Comparison of ENCODE assay signal across 16 cellular contexts in the genomic region with DNA sequence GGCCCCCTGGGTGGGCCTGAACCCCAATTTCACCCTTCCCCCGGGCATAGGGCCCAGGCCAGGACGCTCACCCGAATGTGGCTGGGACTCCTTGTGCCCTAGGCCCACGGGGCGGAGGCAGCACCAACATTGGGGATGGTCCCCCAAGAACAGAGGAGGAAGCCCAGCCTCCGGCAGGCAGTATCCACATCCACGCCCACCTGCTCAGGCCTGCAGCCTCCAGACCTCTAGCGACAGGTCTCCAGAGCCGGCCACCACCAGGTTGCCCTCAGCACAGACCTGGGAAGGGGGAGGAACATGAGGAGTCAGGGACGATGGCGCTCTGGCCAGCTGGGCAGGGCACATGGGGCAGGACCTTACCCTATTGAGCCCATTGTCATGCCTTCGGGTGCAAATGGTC. TPM values are rescaled to one million over a fixed set of nuclear protein-coding genes. Genes with fewer than 3 reads are reported as not detected.
A peak's percentile ranks its signal among the peaks of the same experiment; 100 is the strongest.
DNase-seq lines count a peak whose midpoint lies in the region; ATAC-seq, FAIRE-seq and TF ChIP-seq lines count a peak whose summit lies in the region.
"Had no signal": no experiment of that assay in that cellular context is flagged by ENCODE, and none has a peak within 500 bp of the region (broad histone marks: within the 10 kb centered on the region; RNA-seq: fewer than 3 reads in every experiment).

No MANE protein-coding gene starts in this region.

- H2BK5ac ChIP-seq in neuronal stem cell (ENCODE audit: low read length), result peak overlapping the region; percentile 53

- H2AFZ ChIP-seq in GM12878 (ENCODE audit: control insufficient read depth, low read depth, low read length) (no peak overlapping the region), neuronal stem cell (ENCODE audit: low read length) (no peak overlapping the region)

- BruUV-seq in GM12878 (replicated peaks; lab: Mats Ljungman, UMichigan) (no TSS peak), A673 (replicated peaks; lab: Mats Ljungman, UMichigan) (no TSS peak)

- H3K79me2 ChIP-seq in GM12878 (ENCODE audit: control insufficient read depth, insufficient read depth, low read length), result no peaks in the 10 kb centered on the region

- SMC1A ChIA-PET in GM12878 (lab: Charles Lee; ENCODE audit: uncharacterized antibody, unreplicated experiment), result no interaction called here

- no peaks in the 10 kb centered on the region for H3K27me3 ChIP-seq in GM12878 (replicated peaks in 1 of 2; ENCODE audit: control insufficient read depth in 2 of 2, insufficient read depth in 2 of 2, low read length in 1 of 2)
- H3K27me3 ChIP-seq in neuronal stem cell (ENCODE audit: control insufficient read depth in 3 of 3, insufficient read depth in 3 of 3, low read depth in 1 of 3, low read length in 3 of 3), result no peaks in the 10 kb centered on the region
- no peaks in the 10 kb centered on the region for H3K27me3 ChIP-seq in A673 (replicated peaks; ENCODE audit: insufficient read depth, low read depth, low read length, poor library complexity)

- no peak for TF ChIP-seq CTCF in GM12878 (IDR thresholded peaks at IDR 0.05 in 2 of 3, conservative IDR thresholded peaks at IDR 0.05 in 1 of 3; ENCODE audit: control insufficient read depth in 2 of 3, extremely low read depth in 1 of 3, insufficient read depth in 1 of 3, low read depth in 3 of 3, low read length in 3 of 3)
- no peak for TF ChIP-seq CTCF in A673 (conservative IDR thresholded peaks at IDR 0.05; ENCODE audit: low read depth, low read length)
- TF ChIP-seq CTCF in coronary artery (IDR thresholded peaks at IDR 0.05), result no peak

- TF ChIP-seq EP300 in GM12878 (IDR thresholded peaks at IDR 0.05; ENCODE audit: borderline replicate concordance in 1 of 2, control insufficient read depth in 1 of 2, low read depth in 2 of 2, low read length in 2 of 2), result no peak

- peak overlapping the region; percentile 81 for H2BK120ac ChIP-seq in neuronal stem cell (ENCODE audit: low read depth, low read length)

- no peak overlapping the region for H3K9ac ChIP-seq in GM12878 (ENCODE audit: control insufficient read depth, insufficient read depth, low read length)
- H3K9ac ChIP-seq in neuronal stem cell (ENCODE audit: low read depth, low read length, poor library complexity), result peak overlapping the region; percentile 50
- H3K9ac ChIP-seq: KMS-11 had no signal

- no peak overlapping the region for H2BK15ac ChIP-seq in neuronal stem cell (ENCODE audit: low read length)

- H3K9me3 ChIP-seq in GM12878 (replicated peaks; ENCODE audit: control insufficient read depth, insufficient read depth, low read length) (no peaks in the 10 kb centered on the region), neuronal stem cell (replicated peaks in 1 of 2; ENCODE audit: control insufficient read depth in 2 of 2, insufficient read depth in 1 of 2, low read depth in 1 of 2, low read length in 2 of 2) (no peaks in the 10 kb centered on the region), A673 (ENCODE audit: low read depth, low read length, poor library complexity, severe bottlenecking) (no peaks in the 10 kb centered on the region)
- H3K9me3 ChIP-seq: A549, HAP-1 had no signal

- peak overlapping the region; percentile 8 for H3K14ac ChIP-seq in neuronal stem cell (ENCODE audit: low read length)

- H4K20me1 ChIP-seq in GM12878 (ENCODE audit: control insufficient read depth, insufficient read depth), result no peaks in the 10 kb centered on the region

- 0 out of 2 replicates have a peak, but pooled peaks have one; percentile 28 for TF ChIP-seq POLR2A in GM12878 (IDR thresholded peaks at IDR 0.05; ENCODE audit: low read depth, low read length)

- no peak overlapping the region for H3K4me3 ChIP-seq in GM12878
- H3K4me3 ChIP-seq in neuronal stem cell (ENCODE audit: low read length in 2 of 2), result no peak overlapping the region
- H3K4me3 ChIP-seq in A673 (ENCODE audit: low read depth, low read length, poor library complexity, severe bottlenecking), result no peak overlapping the region
- no peak overlapping the region for H3K4me3 ChIP-seq in coronary artery
- H3K4me3 ChIP-seq: A549, HAP-1 had no signal

- FAIRE-seq in GM12878 (lab: Jason Lieb, UNC), result no peak
- FAIRE-seq: A549, GM18507 had no signal

- H3K36me3 ChIP-seq in GM12878 (ENCODE audit: control insufficient read depth in 2 of 2, insufficient read depth in 2 of 2, low read length in 1 of 2) (peaks cover 0 to 2% of the 10 kb centered on the region in 2 experiments; a peak in 3 of 4 replicates), neuronal stem cell (replicated peaks in 1 of 2; ENCODE audit: control insufficient read depth in 2 of 2, insufficient read depth in 2 of 2, low read length in 2 of 2) (peaks cover 4% of the 10 kb centered on the region in 2 donors), A673 (ENCODE audit: insufficient read depth, low read length, poor library complexity, severe bottlenecking) (no peaks in the 10 kb centered on the region)
- H3K36me3 ChIP-seq: HAP-1 had no signal

- POLR2A ChIA-PET in GM12878 (lab: Charles Lee), result no interaction called here
- POLR2A ChIA-PET in A673 (lab: Charles Lee; ENCODE audit: low non-redundant PET), result no interaction called here

- TF ChIP-seq RAD21 in GM12878 (IDR thresholded peaks at IDR 0.05; ENCODE audit: insufficient read depth, low read depth, low read length), result no peak

- in situ Hi-C loops in GM12878 (cut with MboI), result no loop called here

- H3K4me1 ChIP-seq in GM12878 (ENCODE audit: control insufficient read depth, insufficient read depth, low read length) (no peaks in the 10 kb centered on the region), neuronal stem cell (ENCODE audit: control insufficient read depth in 2 of 2, insufficient read depth in 1 of 2, low read depth in 1 of 2, low read length in 2 of 2) (no peaks in the 10 kb centered on the region), A673 (ENCODE audit: insufficient read depth, low read length, poor library complexity, severe bottlenecking) (no peaks in the 10 kb centered on the region)
- H3K4me1 ChIP-seq: A549, HAP-1 had no signal

- CTCF ChIA-PET in GM12878 (lab: Yijun Ruan, JAX) (no interaction called here), A673 (lab: Charles Lee) (no interaction called here)

- no peak overlapping the region for H2AK5ac ChIP-seq in neuronal stem cell (ENCODE audit: low read depth, low read length)

- H4K91ac ChIP-seq in neuronal stem cell (ENCODE audit: low read depth, low read length, poor library complexity), result no peak overlapping the region

- H3K4ac ChIP-seq in neuronal stem cell (ENCODE audit: low read length), result no peak overlapping the region

- peaks cover 2% of the 10 kb centered on the region for H3K79me1 ChIP-seq in neuronal stem cell (ENCODE audit: low read depth, low read length)

- WGBS in GM12878 (ENCODE audit: insufficient coverage, insufficient replicate concordance, low lambda C conversion rate, missing lambda C conversion rate), result 84% methylated on average over 12 of the region's 12 CpGs
- no CpG with 5 or more reads among the region's 12 CpGs for WGBS in neuronal stem cell (ENCODE audit: extremely low coverage in 2 of 2, insufficient read length in 2 of 2, insufficient replicate concordance in 1 of 2), 2 donors

- intact Hi-C loops in GM12878 (cut with micrococcal nuclease; ENCODE audit: unreplicated experiment), result no loop called here
- intact Hi-C loops in A673 (cut with micrococcal nuclease; ENCODE audit: unreplicated experiment), result no loop called here
- intact Hi-C loops in cardiac septum (cut with DNase I), result no loop called here

- H2BK12ac ChIP-seq in neuronal stem cell (ENCODE audit: low read length), result no peak overlapping the region

- H4K8ac ChIP-seq in neuronal stem cell (ENCODE audit: low read depth, low read length), result no peak overlapping the region

- no peak for ATAC-seq in GM12878

- no peak overlapping the region for H3K23ac ChIP-seq in neuronal stem cell (ENCODE audit: low read depth, low read length, poor library complexity)

- RAD21 ChIA-PET in GM12878 (lab: Charles Lee; ENCODE audit: unreplicated experiment), result no interaction called here

- no peak overlapping the region for H3K18ac ChIP-seq in neuronal stem cell (ENCODE audit: low read length)

- DNase-seq in GM12878 (ENCODE audit: low read depth, low spot score), result no peak
- no peak for DNase-seq in neuronal stem cell (ENCODE audit: low spot score)
- DNase-seq in A673 (ENCODE audit: low spot score), result no peak
- DNase-seq in cardiac septum (ENCODE audit: low spot score), result no peak
- DNase-seq in coronary artery (ENCODE audit: low spot score), result no peak
- DNase-seq: CD4-positive, CD25-positive, alpha-beta regulatory T cell; DMS53; GF-D8; GOT3; HFFc6 had no signal

- H3K27ac ChIP-seq in GM12878 (ENCODE audit: control insufficient read depth, insufficient read depth) (no peak overlapping the region), neuronal stem cell (replicated peaks; ENCODE audit: low read length) (no peak overlapping the region), A673 (ENCODE audit: low read depth, low read length, poor library complexity, severe bottlenecking) (no peak overlapping the region), coronary artery (no peak overlapping the region)
- H3K27ac ChIP-seq: A549, KMS-11 had no signal

- H3K4me2 ChIP-seq in GM12878 (ENCODE audit: control insufficient read depth, insufficient read depth) (no peak overlapping the region), neuronal stem cell (ENCODE audit: insufficient read depth, low read length, poor library complexity, severe bottlenecking) (no peak overlapping the region)
- H3K4me2 ChIP-seq: A549, KMS-11 had no signal

RNA-seq across cellular contexts. Expression of gene GNG14, which starts 1.2 kb away (rescaled TPM):
- not detected in 2 replicates for total RNA-seq in GM12878 (2013; cell fraction: nucleolus; rRNA removed)
- total RNA-seq in GM12878 (2014; rRNA removed) (not detected in 2 replicates), GM12878 (2014; rRNA removed; fragmentation: Illumina TruSeq; extraction: Trizol) (not detected in 2 replicates), GM12878 (2021) (not detected in 2 replicates), A673 (2021) (not detected in 2 replicates), cardiac septum (not detected)
- not detected for polyA plus RNA-seq in GM12878 (2011; ENCODE audit: low read depth)
- polyA plus RNA-seq in GM12878 (2011; rRNA removed) (not detected in 2 replicates), GM12878 (2014; fragmentation: Illumina TruSeq; extraction: Trizol) (not detected in 2 replicates), GM12878 (2014; fragmentation: Nextera tagmentation; extraction: Ambion mirVana) (not detected), GM12878 (2014; rRNA removed) (not detected in 2 replicates), GM12878 (2016; fragmentation: Nextera tagmentation; extraction: Ambion mirVana) (not detected)
- polyA plus RNA-seq in GM12878 (2011; cell fraction: cytosol; rRNA removed), result not detected in 2 replicates
- not detected in 2 replicates for polyA plus RNA-seq in GM12878 (2011; cell fraction: nucleus; rRNA removed)
- polyA plus RNA-seq in GM12878 (2012), result 0.42 TPM in 1 of 2 replicates, not detected in the other
- not detected in 2 replicates for polyA minus RNA-seq in GM12878 (2011; rRNA and poly(A)+ RNA removed)
- polyA minus RNA-seq in GM12878 (2011; cell fraction: cytosol; rRNA and poly(A)+ RNA removed), result not detected in 2 replicates
- polyA minus RNA-seq in GM12878 (2011; cell fraction: nucleus; rRNA and poly(A)+ RNA removed), result not detected in 2 replicates
- polyA plus RNA-seq in neuronal stem cell (2013, experiment 1 of 2), result not detected
- polyA plus RNA-seq in neuronal stem cell (2013, experiment 2 of 2), result not detected
- total RNA-seq: CD4-positive, CD25-positive, alpha-beta regulatory T cell; HFFc6; HT1080 had no signal
- polyA plus RNA-seq: A549; BJ; CD4-positive, CD25-positive, alpha-beta regulatory T cell had no signal

RNA-seq across cellular contexts. Expression of gene DHPS, which starts 7.3 kb away (rescaled TPM):
- total RNA-seq in GM12878 (2013; cell fraction: nucleolus; rRNA removed), result 133 and 159 TPM in 2 replicates
- total RNA-seq in GM12878 (2014; rRNA removed), result 89.6 and 94.9 TPM in 2 replicates
- total RNA-seq in GM12878 (2014; rRNA removed; fragmentation: Illumina TruSeq; extraction: Trizol), result 56.6 and 58.8 TPM in 2 replicates
- 87.2 and 90.4 TPM in 2 replicates for total RNA-seq in GM12878 (2021)
- 61.2 TPM for polyA plus RNA-seq in GM12878 (2011; ENCODE audit: low read depth)
- polyA plus RNA-seq in GM12878 (2011; rRNA removed), result 74.4 and 104 TPM in 2 replicates
- 116 and 136 TPM in 2 replicates for polyA plus RNA-seq in GM12878 (2011; cell fraction: cytosol; rRNA removed)
- polyA plus RNA-seq in GM12878 (2011; cell fraction: nucleus; rRNA removed), result 269 and 288 TPM in 2 replicates
- polyA plus RNA-seq in GM12878 (2012), result 105 TPM in 2 replicates
- polyA plus RNA-seq in GM12878 (2014; fragmentation: Illumina TruSeq; extraction: Trizol), result 57.8 and 64.6 TPM in 2 replicates
- 10 to 100 TPM; 36.4 to 76.0 TPM for polyA plus RNA-seq in GM12878 (2014; fragmentation: Nextera tagmentation; extraction: Ambion mirVana)
- 95.2 and 102 TPM in 2 replicates for polyA plus RNA-seq in GM12878 (2014; rRNA removed)
- 10 to 100 TPM; 81.8 to 84.9 TPM for polyA plus RNA-seq in GM12878 (2016; fragmentation: Nextera tagmentation; extraction: Ambion mirVana)
- 84.7 and 102 TPM in 2 replicates for polyA minus RNA-seq in GM12878 (2011; rRNA and poly(A)+ RNA removed)
- polyA minus RNA-seq in GM12878 (2011; cell fraction: cytosol; rRNA and poly(A)+ RNA removed), result 35.1 and 45.0 TPM in 2 replicates
- 49.7 and 75.8 TPM in 2 replicates for polyA minus RNA-seq in GM12878 (2011; cell fraction: nucleus; rRNA and poly(A)+ RNA removed)
- 92.1 TPM for polyA plus RNA-seq in neuronal stem cell (2013, experiment 1 of 2)
- 91.6 TPM for polyA plus RNA-seq in neuronal stem cell (2013, experiment 2 of 2)
- total RNA-seq in A673 (2021), result 117 and 127 TPM in 2 replicates
- 49.0 TPM for total RNA-seq in cardiac septum

RNA-seq across cellular contexts. Expression of gene FBXW9, which starts 7.4 kb away (rescaled TPM):
- total RNA-seq in GM12878 (2013; cell fraction: nucleolus; rRNA removed), result 5.6 and 6.0 TPM in 2 replicates
- total RNA-seq in GM12878 (2014; rRNA removed) (11.8 and 14.8 TPM in 2 replicates), GM12878 (2014; rRNA removed; fragmentation: Illumina TruSeq; extraction: Trizol) (3.7 and 4.0 TPM in 2 replicates), GM12878 (2021) (10.4 and 12.8 TPM in 2 replicates), A673 (2021) (15.4 and 19.6 TPM in 2 replicates), cardiac septum (2.2 TPM)
- polyA plus RNA-seq in GM12878 (2011; ENCODE audit: low read depth), result 1.5 TPM
- polyA plus RNA-seq in GM12878 (2011; rRNA removed) (1.8 and 4.3 TPM in 2 replicates), GM12878 (2014; fragmentation: Illumina TruSeq; extraction: Trizol) (0.16 and 1.5 TPM in 2 replicates), GM12878 (2014; fragmentation: Nextera tagmentation; extraction: Ambion mirVana) (1 to 10 TPM in 1 of 2 experiments, under 1 TPM in 1; 0.21 to 1.1 TPM), GM12878 (2014; rRNA removed) (13.7 and 14.4 TPM in 2 replicates), GM12878 (2016; fragmentation: Nextera tagmentation; extraction: Ambion mirVana) (10 to 100 TPM; 13.3 to 13.7 TPM)
- polyA plus RNA-seq in GM12878 (2011; cell fraction: cytosol; rRNA removed), result 9.8 and 16.0 TPM in 2 replicates
- 19.8 and 24.5 TPM in 2 replicates for polyA plus RNA-seq in GM12878 (2011; cell fraction: nucleus; rRNA removed)
- 4.7 and 4.9 TPM in 2 replicates for polyA plus RNA-seq in GM12878 (2012)
- 3.2 and 7.6 TPM in 2 replicates for polyA minus RNA-seq in GM12878 (2011; rRNA and poly(A)+ RNA removed)
- polyA minus RNA-seq in GM12878 (2011; cell fraction: cytosol; rRNA and poly(A)+ RNA removed), result 3.1 and 4.8 TPM in 2 replicates
- 3.4 and 6.9 TPM in 2 replicates for polyA minus RNA-seq in GM12878 (2011; cell fraction: nucleus; rRNA and poly(A)+ RNA removed)
- polyA plus RNA-seq in neuronal stem cell (2013, experiment 1 of 2), result 11.2 TPM
- 11.1 TPM for polyA plus RNA-seq in neuronal stem cell (2013, experiment 2 of 2)

RNA-seq across cellular contexts. Expression of gene WDR83, which starts 22.4 kb away (rescaled TPM):
- 7.7 and 7.8 TPM in 2 replicates for total RNA-seq in GM12878 (2013; cell fraction: nucleolus; rRNA removed)
- 12.2 and 14.0 TPM in 2 replicates for total RNA-seq in GM12878 (2014; rRNA removed)
- 6.7 and 9.1 TPM in 2 replicates for total RNA-seq in GM12878 (2014; rRNA removed; fragmentation: Illumina TruSeq; extraction: Trizol)
- 16.0 TPM in 2 replicates for total RNA-seq in GM12878 (2021)
- polyA plus RNA-seq in GM12878 (2011; ENCODE audit: low read depth), result 4.2 TPM
- 5.4 and 7.6 TPM in 2 replicates for polyA plus RNA-seq in GM12878 (2011; rRNA removed)
- polyA plus RNA-seq in GM12878 (2011; cell fraction: cytosol; rRNA removed), result 14.3 and 18.0 TPM in 2 replicates
- 13.0 and 16.6 TPM in 2 replicates for polyA plus RNA-seq in GM12878 (2011; cell fraction: nucleus; rRNA removed)
- polyA plus RNA-seq in GM12878 (2012), result 10.8 and 11.9 TPM in 2 replicates
- polyA plus RNA-seq in GM12878 (2014; fragmentation: Illumina TruSeq; extraction: Trizol), result 2.2 and 4.5 TPM in 2 replicates
- polyA plus RNA-seq in GM12878 (2014; fragmentation: Nextera tagmentation; extraction: Ambion mirVana), result 1 to 10 TPM in 1 of 2 experiments, under 1 TPM in 1; 0.58 to 2.3 TPM
- polyA plus RNA-seq in GM12878 (2014; rRNA removed), result 12.6 and 16.5 TPM in 2 replicates
- polyA plus RNA-seq in GM12878 (2016; fragmentation: Nextera tagmentation; extraction: Ambion mirVana), result 10 to 100 TPM; 15.0 to 17.7 TPM
- polyA minus RNA-seq in GM12878 (2011; rRNA and poly(A)+ RNA removed), result 6.4 and 14.4 TPM in 2 replicates
- polyA minus RNA-seq in GM12878 (2011; cell fraction: cytosol; rRNA and poly(A)+ RNA removed), result 4.8 TPM in 2 replicates
- polyA minus RNA-seq in GM12878 (2011; cell fraction: nucleus; rRNA and poly(A)+ RNA removed), result 7.0 and 9.9 TPM in 2 replicates
- polyA plus RNA-seq in neuronal stem cell (2013, experiment 1 of 2), result 11.5 TPM
- polyA plus RNA-seq in neuronal stem cell (2013, experiment 2 of 2), result 10.8 TPM
- 19.4 and 24.5 TPM in 2 replicates for total RNA-seq in A673 (2021)
- 10.0 TPM for total RNA-seq in cardiac septum

RNA-seq across cellular contexts. Expression of gene MAN2B1, which starts 22.5 kb away (rescaled TPM):
- total RNA-seq in GM12878 (2013; cell fraction: nucleolus; rRNA removed), result 162 and 181 TPM in 2 replicates
- 132 and 149 TPM in 2 replicates for total RNA-seq in GM12878 (2014; rRNA removed)
- 58.4 and 63.5 TPM in 2 replicates for total RNA-seq in GM12878 (2014; rRNA removed; fragmentation: Illumina TruSeq; extraction: Trizol)
- 209 and 224 TPM in 2 replicates for total RNA-seq in GM12878 (2021)
- 89.4 TPM for polyA plus RNA-seq in GM12878 (2011; ENCODE audit: low read depth)
- 18.2 and 48.7 TPM in 2 replicates for polyA plus RNA-seq in GM12878 (2011; rRNA removed)
- polyA plus RNA-seq in GM12878 (2011; cell fraction: cytosol; rRNA removed), result 68.0 and 71.7 TPM in 2 replicates
- 211 and 224 TPM in 2 replicates for polyA plus RNA-seq in GM12878 (2011; cell fraction: nucleus; rRNA removed)
- 170 and 173 TPM in 2 replicates for polyA plus RNA-seq in GM12878 (2012)
- polyA plus RNA-seq in GM12878 (2014; fragmentation: Illumina TruSeq; extraction: Trizol), result 29.5 and 60.4 TPM in 2 replicates
- polyA plus RNA-seq in GM12878 (2014; fragmentation: Nextera tagmentation; extraction: Ambion mirVana), result 10 to 100 TPM in 1 of 2 experiments, 1 to 10 TPM in 1; 7.6 to 33.6 TPM
- polyA plus RNA-seq in GM12878 (2014; rRNA removed), result 99.2 and 104 TPM in 2 replicates
- 100 to 1,000 TPM; 118 to 133 TPM for polyA plus RNA-seq in GM12878 (2016; fragmentation: Nextera tagmentation; extraction: Ambion mirVana)
- 42.5 and 75.7 TPM in 2 replicates for polyA minus RNA-seq in GM12878 (2011; rRNA and poly(A)+ RNA removed)
- 38.0 and 58.0 TPM in 2 replicates for polyA minus RNA-seq in GM12878 (2011; cell fraction: cytosol; rRNA and poly(A)+ RNA removed)
- polyA minus RNA-seq in GM12878 (2011; cell fraction: nucleus; rRNA and poly(A)+ RNA removed), result 61.4 and 110 TPM in 2 replicates
- 48.1 TPM for polyA plus RNA-seq in neuronal stem cell (2013, experiment 1 of 2)
- 48.3 TPM for polyA plus RNA-seq in neuronal stem cell (2013, experiment 2 of 2)
- 64.4 and 67.1 TPM in 2 replicates for total RNA-seq in A673 (2021)
- total RNA-seq in cardiac septum, result 20.6 TPM
